Comparison of ENCODE assay signal across 8 cellular contexts in the genomic region with DNA sequence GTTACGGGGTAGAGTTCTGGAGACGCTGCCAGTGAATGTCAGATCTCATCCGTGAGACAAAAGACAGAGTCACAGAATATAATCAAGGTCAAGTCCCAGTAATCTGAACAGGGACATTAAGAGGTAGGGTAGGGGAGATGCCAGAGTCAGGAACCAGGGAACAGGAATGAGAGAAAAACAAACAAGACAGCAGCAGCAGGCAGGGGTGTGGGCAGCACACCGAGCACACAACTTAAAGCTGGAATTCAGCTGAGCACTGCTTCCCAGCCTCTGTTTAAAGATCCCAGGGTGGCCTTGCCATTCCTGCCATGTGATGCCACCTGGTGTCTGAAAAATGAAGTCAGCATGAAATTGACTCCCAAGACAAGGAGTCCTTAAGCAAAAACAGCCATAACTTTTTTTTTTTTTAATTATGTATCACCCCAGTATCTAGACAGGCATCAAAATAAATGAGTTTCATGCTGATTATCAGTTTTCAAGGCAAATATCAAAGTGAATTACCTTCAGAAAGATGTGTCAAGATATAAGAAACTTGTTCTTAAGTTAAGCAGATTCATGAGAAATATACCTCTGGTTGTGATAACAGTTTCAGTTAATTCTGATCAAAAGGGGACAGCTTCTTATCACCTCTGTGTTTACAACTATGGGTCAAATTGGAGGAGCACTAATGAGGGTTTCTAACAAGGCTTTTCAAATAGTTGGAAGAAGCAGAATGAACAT.
A peak's percentile ranks its signal among the peaks of the same experiment; 100 is the strongest.
DNase-seq lines count a peak whose midpoint lies in the region; ATAC-seq and TF ChIP-seq lines count a peak whose summit lies in the region.

No MANE protein-coding gene starts in this region.

- no peak for TF ChIP-seq POLR2A in thyroid gland (IDR thresholded peaks at IDR 0.05)

- H3K27me3 Mint-ChIP-seq in activated naive CD4-positive, alpha-beta T cell treated with anti-CD3 and anti-CD28 coated beads for 36 hours (ENCODE audit: low read depth) = no peaks in the 10 kb centered on the region

- TF ChIP-seq CTCF in thyroid gland (IDR thresholded peaks at IDR 0.05) (peak; percentile 21 to 93 (median 68)), omental fat pad (IDR thresholded peaks at IDR 0.05) (no peak)

- H3K36me3 Mint-ChIP-seq in activated naive CD4-positive, alpha-beta T cell treated with anti-CD3 and anti-CD28 coated beads for 36 hours (ENCODE audit: low read depth) = peaks cover 3% of the 10 kb centered on the region

- peaks cover 5% of the 10 kb centered on the region for H3K9me3 Mint-ChIP-seq in activated naive CD4-positive, alpha-beta T cell treated with anti-CD3 and anti-CD28 coated beads for 36 hours

- ATAC-seq in omental fat pad (ENCODE audit: low FRiP score) = no peak

- DNase-seq in activated naive CD4-positive, alpha-beta T cell treated with anti-CD3 and anti-CD28 coated beads for 36 hours = peak; percentile 48
- DNase-seq in activated naive CD4-positive, alpha-beta T cell (lab: John Stamatoyannopoulos, UW) = no peak
- DNase-seq in HS-27A (ENCODE audit: low read depth) (peak; percentile 51), NT2/D1 (ENCODE audit: low read depth, low spot score) (peak; percentile 79), cerebellar cortex (ENCODE audit: low spot score) (peak; percentile 20), left kidney (ENCODE audit: low read depth, low spot score) (peak; percentile 91), thyroid gland (peak; percentile 73 to 78), omental fat pad (ENCODE audit: low spot score) (no peak)

- intact Hi-C loops in activated naive CD4-positive, alpha-beta T cell treated with anti-CD3 and anti-CD28 coated beads for 36 hours (cut with micrococcal nuclease) = loop anchor here (1.0 kb wide), 2 partner anchors 211 to 523 kb away; no protein-coding TSS in a partner anchor
- intact Hi-C loops in thyroid gland (cut with DNase I) = loop anchor here (10.0 kb wide), 1 partner anchor 530 kb away; a partner anchor contains a TSS

- no peak overlapping the region for H3K9ac ChIP-seq in NT2/D1 (ENCODE audit: insufficient read length, low read depth)

- H3K9me3 ChIP-seq in NT2/D1 (ENCODE audit: insufficient read depth, low read length) (no peaks in the 10 kb centered on the region), thyroid gland (no peaks in the 10 kb centered on the region)

- WGBS in thyroid gland, 2 donors = 19 to 29% methylated on average over 4 of the region's 4 CpGs

- H3K4me3 ChIP-seq in NT2/D1 (ENCODE audit: insufficient read length, low read depth) = no peak overlapping the region
- no peak overlapping the region for H3K4me3 ChIP-seq in thyroid gland (replicated peaks in 1 of 3)

- peak overlapping the region; percentile 41 to 64 (median 64) for H3K27ac ChIP-seq in thyroid gland

- H3K36me3 ChIP-seq in NT2/D1 (ENCODE audit: insufficient read depth, insufficient read length, low read length) (no peaks in the 10 kb centered on the region), thyroid gland (no peaks in the 10 kb centered on the region)

- H3K4me1 Mint-ChIP-seq in activated naive CD4-positive, alpha-beta T cell treated with anti-CD3 and anti-CD28 coated beads for 36 hours (ENCODE audit: low read depth) = no peaks in the 10 kb centered on the region

- H3K27ac Mint-ChIP-seq in activated naive CD4-positive, alpha-beta T cell treated with anti-CD3 and anti-CD28 coated beads for 36 hours = no peak overlapping the region

- H3K27me3 ChIP-seq in NT2/D1 (ENCODE audit: insufficient read depth, insufficient read length) (no peaks in the 10 kb centered on the region), thyroid gland (no peaks in the 10 kb centered on the region)

- H3K4me1 ChIP-seq in NT2/D1 (ENCODE audit: insufficient read depth, insufficient read length) (no peaks in the 10 kb centered on the region), thyroid gland (peaks cover 0 to 13% of the 10 kb centered on the region in 2 donors)

- H3K4me3 Mint-ChIP-seq in activated naive CD4-positive, alpha-beta T cell treated with anti-CD3 and anti-CD28 coated beads for 36 hours = no peak overlapping the region

- CTCF ChIA-PET in activated naive CD4-positive, alpha-beta T cell treated with anti-CD3 and anti-CD28 coated beads for 36 hours (lab: Charles Lee) = interaction anchor here (0.7 to 1.3 kb wide), 5 partner anchors 65 to 662 kb away, joined by 3 to 5 read pairs (median 4); no protein-coding TSS in a partner anchor

Comparison
In these comparisons a context has a peak if more than half of its experiments do, and no peak if none do; other contexts are left out.
1. DNase-seq: peak in activated naive CD4-positive, alpha-beta T cell treated with anti-CD3 and anti-CD28 coated beads for 36 hours (single experiment), HS-27A (single experiment), NT2/D1 (single experiment), cerebellar cortex (single experiment), left kidney (single experiment) and thyroid gland (2 of 2); none in activated naive CD4-positive, alpha-beta T cell (0 of 4) and omental fat pad (single experiment).
2. CTCF ChIP-seq: peak in thyroid gland (6 of 6); none in omental fat pad (0 of 3).